22 cellular contexts compared by ENCODE assay signal in the genomic region with DNA sequence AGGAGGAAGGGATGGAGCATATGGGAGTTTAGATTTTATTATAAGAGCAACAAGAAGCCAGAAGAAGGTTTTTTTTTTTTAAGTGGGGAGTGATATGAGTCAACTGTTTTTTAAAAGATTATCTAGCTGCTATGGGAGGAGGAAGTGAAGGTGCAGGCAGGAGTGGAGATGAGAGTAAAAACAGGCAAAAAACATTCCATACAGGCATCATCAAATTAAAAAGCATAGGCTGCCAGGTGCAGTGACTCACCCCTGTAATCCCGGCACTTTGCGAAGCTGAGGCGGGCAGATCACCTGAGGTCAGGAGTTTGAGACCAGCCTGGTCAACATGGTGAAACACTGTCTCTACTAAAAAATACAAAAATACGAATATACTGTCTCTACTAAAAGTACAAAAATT.
DNase-seq lines count a peak whose midpoint lies in the region; ATAC-seq, FAIRE-seq and TF ChIP-seq lines count a peak whose summit lies in the region.
"Had no signal": no experiment of that assay in that cellular context is flagged by ENCODE, and none has a peak within 500 bp of the region (broad histone marks: within the 10 kb centered on the region; RNA-seq: fewer than 3 reads in every experiment).

No MANE protein-coding gene starts in this region.

- H4K91ac ChIP-seq in H1 (replicated peaks; ENCODE audit: insufficient read length, low read length): no peak overlapping the region

- peaks cover 0 to 2% (median 0%) of the 10 kb centered on the region in 3 donors for H3K27me3 Mint-ChIP-seq in immature natural killer cell (ENCODE audit: low read depth in 3 of 3)
- H3K27me3 Mint-ChIP-seq: CD4-positive, alpha-beta T cell; CD8-positive, alpha-beta memory T cell had no signal

- no peaks in the 10 kb centered on the region for H3K36me3 ChIP-seq in H1 (ENCODE audit: control insufficient read depth in 2 of 4, insufficient read depth in 4 of 4, low read length in 3 of 4)
- H3K36me3 ChIP-seq: BE2C; BLaER1 treated with 17β-estradiol and CSF1 and Interleukin-3, amounts not matched to agents 10 nM and 100 nM; HAP-1 had no signal

- CTCF ChIA-PET in H1 (lab: Charles Lee; ENCODE audit: partially characterized antibody): interaction anchor here (0.9 kb wide), 1 partner anchor 15 kb away, joined by 4 read pairs; no protein-coding TSS in a partner anchor

- H3K4ac ChIP-seq in H1 (replicated peaks; ENCODE audit: insufficient read length, low read depth, low read length): no peak overlapping the region

- no peak overlapping the region for H2AK5ac ChIP-seq in H1 (ENCODE audit: low read depth, low read length)

- no peak for FAIRE-seq in H1 (lab: Jason Lieb, UNC)
- FAIRE-seq: A549, G401.6, GM19239 had no signal

- DNase-seq in HT1080 (ENCODE audit: low read depth): peak; percentile 2
- no peak for DNase-seq in H1 (ENCODE audit: low read depth in 1 of 2, low spot score in 2 of 2)
- DNase-seq in omental fat pad (ENCODE audit: low spot score): no peak
- no peak for DNase-seq in immature natural killer cell
- DNase-seq in globus pallidus (ENCODE audit: low spot score): no peak
- DNase-seq: 8988T; ACHN; AML-193; BE2C; Calu3; CD4-positive, alpha-beta T cell; CD8-positive, alpha-beta memory T cell; DND-41; GM23248; HFFc6 had no signal

- no peaks in the 10 kb centered on the region for H4K20me1 ChIP-seq in H1 (replicated peaks in 1 of 2; ENCODE audit: control insufficient read depth in 1 of 2, insufficient read depth in 2 of 2, low read length in 2 of 2)
- H4K20me1 ChIP-seq: BLaER1 treated with 17β-estradiol and CSF1 and Interleukin-3, amounts not matched to agents 10 nM and 100 nM had no signal

- no peak overlapping the region for H2BK5ac ChIP-seq in H1 (ENCODE audit: low read depth, low read length)

- no peak overlapping the region for H3K4me3 Mint-ChIP-seq in immature natural killer cell
- H3K4me3 Mint-ChIP-seq: CD14-positive monocyte; CD4-positive, alpha-beta T cell; CD8-positive, alpha-beta memory T cell; HFFc6 had no signal

- no peak overlapping the region for H3K27ac Mint-ChIP-seq in immature natural killer cell
- H3K27ac Mint-ChIP-seq: CD14-positive monocyte; CD4-positive, alpha-beta T cell; HFFc6 had no signal

- no peak overlapping the region for H4K5ac ChIP-seq in H1 (ENCODE audit: insufficient read length, low read depth, low read length)

- no peak overlapping the region for H2AFZ ChIP-seq in H1 (ENCODE audit: low read length)
- H2AFZ ChIP-seq: GM23248 had no signal

- H3K56ac ChIP-seq in H1 (replicated peaks; ENCODE audit: insufficient read length, low read depth, low read length): peak overlapping the region; percentile 35

- no peaks in the 10 kb centered on the region for H3K79me1 ChIP-seq in H1 (ENCODE audit: low read depth, low read length)

- H3K4me2 ChIP-seq in H1 (ENCODE audit: insufficient read depth in 1 of 2, low read depth in 2 of 2, low read length in 2 of 2): no peak overlapping the region
- H3K4me2 ChIP-seq: A549; BLaER1 treated with 17β-estradiol and CSF1 and Interleukin-3, amounts not matched to agents 10 nM and 100 nM had no signal

- H3K79me2 ChIP-seq in H1 (ENCODE audit: control insufficient read depth in 1 of 2, insufficient read depth in 2 of 2, low read length in 2 of 2): no peaks in the 10 kb centered on the region

- H3K4me1 Mint-ChIP-seq in immature natural killer cell: no peaks in the 10 kb centered on the region
- H3K4me1 Mint-ChIP-seq: CD14-positive monocyte; CD8-positive, alpha-beta memory T cell had no signal

- POLR2A ChIA-PET in H1 (lab: Charles Lee; ENCODE audit: partially characterized antibody): interaction anchor here (0.6 kb wide), 1 partner anchor 65 kb away, joined by 3 read pairs; no protein-coding TSS in a partner anchor

- no peak overlapping the region for H4K8ac ChIP-seq in H1 (ENCODE audit: extremely low read depth, insufficient read depth, low read length)

- no peaks in the 10 kb centered on the region for H3K27me3 ChIP-seq in H1 (replicated peaks in 1 of 4; ENCODE audit: control insufficient read depth in 3 of 4, extremely low read depth in 1 of 4, insufficient read depth in 3 of 4, low read length in 3 of 4)
- H3K27me3 ChIP-seq: BE2C; BLaER1 treated with 17β-estradiol and CSF1 and Interleukin-3, amounts not matched to agents 10 nM and 100 nM had no signal

- TF ChIP-seq CTCF in H1 (IDR thresholded peaks at IDR 0.05; ENCODE audit: control extremely low read depth in 1 of 3, insufficient read depth in 1 of 3, low read depth in 1 of 3, low read length in 3 of 3) (no peak), omental fat pad (IDR thresholded peaks at IDR 0.05) (no peak)

- no peaks in the 10 kb centered on the region for H3K4me1 ChIP-seq in H1 (replicated peaks in 1 of 4; ENCODE audit: control insufficient read depth in 3 of 4, insufficient read depth in 4 of 4, low read length in 3 of 4)
- H3K4me1 ChIP-seq: A549, BE2C, HAP-1 had no signal

- ATAC-seq in omental fat pad (ENCODE audit: low FRiP score) (peak; percentile 71), GM19023 (IDR thresholded peaks at IDR 0.05; ENCODE audit: unreplicated experiment) (no peak)
- ATAC-seq: A549 had no signal

- H3K4me3 ChIP-seq in H1 (ENCODE audit: extremely low read depth in 1 of 4, insufficient read depth in 2 of 4, low read depth in 3 of 4, low read length in 4 of 4): no peak overlapping the region
- H3K4me3 ChIP-seq: A549; BLaER1 treated with 17β-estradiol and CSF1 and Interleukin-3, amounts not matched to agents 10 nM and 100 nM; GM23248; HAP-1 had no signal

- 88% methylated on average over 4 of the region's 4 CpGs; no CpG with 5 or more reads in 1 of the 2 experiments for WGBS in H1 (ENCODE audit: extremely low coverage in 1 of 2, insufficient coverage in 1 of 2, insufficient read length in 1 of 2, insufficient replicate concordance in 2 of 2, low coverage in 1 of 2, low lambda C conversion rate in 2 of 2, missing lambda C conversion rate in 1 of 2), 2 experiments

- no peak overlapping the region for H3K23ac ChIP-seq in H1 (ENCODE audit: insufficient read length)

- H2BK20ac ChIP-seq in H1 (ENCODE audit: low read length): no peak overlapping the region

- TF ChIP-seq RAD21 in H1 (IDR thresholded peaks at IDR 0.05 in 1 of 2, conservative IDR thresholded peaks at IDR 0.05 in 1 of 2; ENCODE audit: low read depth in 2 of 2, low read length in 2 of 2): no peak

- no peak overlapping the region for H3K9ac ChIP-seq in H1 (replicated peaks in 1 of 4; ENCODE audit: extremely low read depth in 1 of 4, low read depth in 3 of 4, low read length in 3 of 4)
- H3K9ac ChIP-seq: BLaER1 treated with 17β-estradiol and CSF1 and Interleukin-3, amounts not matched to agents 10 nM and 100 nM; GM23248 had no signal

- H3K9me3 Mint-ChIP-seq in immature natural killer cell: peaks cover 0 to 8% (median 3%) of the 10 kb centered on the region in 6 donors
- H3K9me3 Mint-ChIP-seq: CD4-positive, alpha-beta T cell had no signal

- no peak overlapping the region for H3K27ac ChIP-seq in H1 (ENCODE audit: low read depth, low read length)
- H3K27ac ChIP-seq: A549; BLaER1 treated with 17β-estradiol and CSF1 and Interleukin-3, amounts not matched to agents 10 nM and 100 nM; GM23248 had no signal

- no peak for TF ChIP-seq EP300 in H1 (IDR thresholded peaks at IDR 0.05; ENCODE audit: borderline replicate concordance in 1 of 2, low read depth in 2 of 2, low read length in 2 of 2)

- no peaks in the 10 kb centered on the region; the same call in 1 of the 2 replicates for H3K23me2 ChIP-seq in H1 (ENCODE audit: low read depth, low read length)

- no peaks in the 10 kb centered on the region for H3K36me3 Mint-ChIP-seq in immature natural killer cell
- H3K36me3 Mint-ChIP-seq: CD14-positive monocyte; CD8-positive, alpha-beta memory T cell had no signal

- no peaks in the 10 kb centered on the region for H3K9me3 ChIP-seq in H1 (ENCODE audit: insufficient read depth in 2 of 2, low read depth in 1 of 2, low read length in 1 of 2)
- H3K9me3 ChIP-seq: A549, BE2C, HAP-1 had no signal

- H2BK15ac ChIP-seq in H1 (ENCODE audit: low read length): no peak overlapping the region

- H2BK120ac ChIP-seq in H1 (replicated peaks; ENCODE audit: low read depth, low read length): no peak overlapping the region

- no peak for TF ChIP-seq POLR2A in H1 (IDR thresholded peaks at IDR 0.05; ENCODE audit: control extremely low read depth in 1 of 2, low read depth in 2 of 2, low read length in 2 of 2)

- no peak overlapping the region for H2BK12ac ChIP-seq in H1 (ENCODE audit: low read depth, low read length)

- no peak overlapping the region for H3K14ac ChIP-seq in H1 (ENCODE audit: insufficient read length)

- H3K18ac ChIP-seq in H1 (ENCODE audit: extremely low read depth, low read length): no peak overlapping the region

TF ChIP-seq in H1, 55 proteins besides CTCF, POLR2A, EP300 and RAD21:
- no peak for TF ChIP-seq POU5F1 (IDR thresholded peaks at IDR 0.05; ENCODE audit: low read depth, low read length)
- no peak for TF ChIP-seq SIX5 (IDR thresholded peaks at IDR 0.05; ENCODE audit: low read depth, low read length)
- TF ChIP-seq GABPA (IDR thresholded peaks at IDR 0.05; ENCODE audit: borderline replicate concordance, insufficient read depth, low read length): no peak
- TF ChIP-seq PHF8 (conservative IDR thresholded peaks at IDR 0.05; ENCODE audit: low read depth, low read length): no peak
- TF ChIP-seq HDAC2 (IDR thresholded peaks at IDR 0.05; ENCODE audit: borderline replicate concordance in 1 of 2, low read depth in 2 of 2, low read length in 2 of 2): no peak
- no peak for TF ChIP-seq MAX (IDR thresholded peaks at IDR 0.05)
- TF ChIP-seq SRF (IDR thresholded peaks at IDR 0.05; ENCODE audit: low read depth, low read length): no peak
- TF ChIP-seq SP2 (IDR thresholded peaks at IDR 0.05; ENCODE audit: low read length): no peak
- no peak for TF ChIP-seq CHD1 (IDR thresholded peaks at IDR 0.05; ENCODE audit: low read depth, low read length)
- TF ChIP-seq E2F6 (IDR thresholded peaks at IDR 0.05): no peak
- no peak for TF ChIP-seq YY1 (IDR thresholded peaks at IDR 0.05; ENCODE audit: low read depth, low read length)
- TF ChIP-seq TBP (IDR thresholded peaks at IDR 0.05; ENCODE audit: low read depth, low read length): no peak
- no peak for TF ChIP-seq GTF2F1 (IDR thresholded peaks at IDR 0.05; ENCODE audit: borderline replicate concordance, low read depth, low read length)
- no peak for TF ChIP-seq SAP30 (IDR thresholded peaks at IDR 0.05; ENCODE audit: insufficient read depth, insufficient replicate concordance, low read length)
- TF ChIP-seq RBBP5 (IDR thresholded peaks at IDR 0.05; ENCODE audit: borderline replicate concordance, low read depth, low read length): no peak
